In genomic region chr12:64090047-64090446, GRCh38 we compare ENCODE assay signal across 26 cellular contexts.
DNase-seq lines count a peak whose midpoint lies in the region; ATAC-seq and TF ChIP-seq lines count a peak whose summit lies in the region.
"Had no signal": no experiment of that assay in that cellular context is flagged by ENCODE, and none has a peak within 500 bp of the region (broad histone marks: within the 10 kb centered on the region; RNA-seq: fewer than 3 reads in every experiment).

No MANE protein-coding gene starts in this region.

- POLR2A ChIA-PET in PC-9 (lab: Charles Lee; ENCODE audit: unreplicated experiment) = no interaction called here

- DNase-seq in Ammon's horn (ENCODE audit: low spot score) = peak; percentile 35
- DNase-seq in PC-9 = no peak
- no peak for DNase-seq in heart left ventricle
- DNase-seq in osteoblast (ENCODE audit: insufficient read length, low spot score, missing footprints) = no peak
- DNase-seq in activated T-cell treated with anti-CD3 and anti-CD28 coated beads, Interleukin-2, amount 50 U/mL, for 24 hours = no peak
- no peak for DNase-seq in NCI-H748 treated with DMSO at 0.1 percent for 48 hours (lab: John Stamatoyannopoulos, UW)
- DNase-seq in NK-92 (lab: John Stamatoyannopoulos, UW; ENCODE audit: unreplicated experiment) = no peak
- DNase-seq: activated T-cell treated with anti-CD3 and anti-CD28 coated beads, Interleukin-2, amount 50 U/mL, for 1 hour; Calu3; DND-41; H9; naive thymus-derived CD4-positive, alpha-beta T cell; NCI-H1092 treated with DMSO at 0.1 percent for 48 hours; NCI-H1930; NCI-H69; occipital lobe; SJCRH30; spleen; stimulated activated CD4-positive, alpha-beta T cell treated with anti-CD3 and anti-CD28 coated beads, Interleukin-4, amount 100 ng/mL, for 1 hour; stimulated activated naive CD8-positive, alpha-beta T cell treated with anti-CD3 and anti-CD28 coated beads, Interleukin-15, Interleukin-2, amounts not matched to agents 100 U/mL and 50 U/mL, for 24 hours had no signal

- H3K79me2 ChIP-seq in PC-9 (ENCODE audit: low read depth) = peaks cover 18% of the 10 kb centered on the region; the same call in 1 of the 2 replicates
- H3K79me2 ChIP-seq in osteoblast (ENCODE audit: insufficient read depth, low read length) = no peaks in the 10 kb centered on the region

- TF ChIP-seq CTCF in PC-9 (conservative IDR thresholded peaks at IDR 0.05) (no peak), heart left ventricle (IDR thresholded peaks at IDR 0.05) (no peak), osteoblast (IDR thresholded peaks at IDR 0.05; ENCODE audit: extremely low read depth, low read depth, low read length) (no peak)

- H3F3A ChIP-seq in PC-9 (ENCODE audit: insufficient read depth, low read depth) = peaks cover 34% of the 10 kb centered on the region

- no peak overlapping the region for H2AFZ ChIP-seq in PC-9
- H2AFZ ChIP-seq in osteoblast (ENCODE audit: low read length) = no peak overlapping the region

- no peak overlapping the region for H3K4me3 Mint-ChIP-seq in activated T-cell treated with anti-CD3 and anti-CD28 coated beads, Interleukin-2, amount 50 U/mL, for 24 hours
- H3K4me3 Mint-ChIP-seq: H9; naive thymus-derived CD4-positive, alpha-beta T cell had no signal

- H3K27ac ChIP-seq in PC-9 = peak overlapping the region; percentile 89
- H3K27ac ChIP-seq in heart left ventricle = peak overlapping the region in 11 of 12 donors; percentile 6 to 88 (median 82)
- peak overlapping the region; percentile 89 for H3K27ac ChIP-seq in osteoblast (ENCODE audit: low read depth, low read length)
- H3K27ac ChIP-seq: C4-2B, coronary artery, HL-60 had no signal

- H3K9me2 ChIP-seq in PC-9 (ENCODE audit: insufficient read depth) = no peaks in the 10 kb centered on the region

- H3K27me3 ChIP-seq in PC-9 (ENCODE audit: insufficient read depth, low read depth) (no peaks in the 10 kb centered on the region), heart left ventricle (no peaks in the 10 kb centered on the region), osteoblast (ENCODE audit: insufficient read depth, low read length) (no peaks in the 10 kb centered on the region)
- H3K27me3 ChIP-seq: SJCRH30, spleen had no signal

- CTCF ChIA-PET in PC-9 (lab: Charles Lee) = no interaction called here

- intact Hi-C loops in PC-9 (cut with micrococcal nuclease; ENCODE audit: unreplicated experiment) (no loop called here), heart left ventricle (cut with DNase I) (loop anchor here in 4 of 10 donors (5.0 to 10.0 kb wide), 2 partner anchors 245 to 248 kb away; partner anchors contain the start of gene SRGAP1 (in 4 of the 4))

- H3K9me3 ChIP-seq in PC-9 (ENCODE audit: insufficient read depth, low read depth) (no peaks in the 10 kb centered on the region), heart left ventricle (no peaks in the 10 kb centered on the region), osteoblast (ENCODE audit: low read depth, low read length) (no peaks in the 10 kb centered on the region)
- H3K9me3 ChIP-seq: SJCRH30, spleen had no signal

- no peak for TF ChIP-seq POLR2A in heart left ventricle (IDR thresholded peaks at IDR 0.05)

- no TSS peak for BruUV-seq in PC-9 (replicated peaks; lab: Mats Ljungman, UMichigan)

- H3K9me3 Mint-ChIP-seq in activated T-cell treated with anti-CD3 and anti-CD28 coated beads, Interleukin-2, amount 50 U/mL, for 24 hours = no peaks in the 10 kb centered on the region
- H3K9me3 Mint-ChIP-seq: H9; naive thymus-derived CD4-positive, alpha-beta T cell had no signal

- ATAC-seq in heart left ventricle = peak; percentile 45 to 72 (median 68)
- ATAC-seq in HG02623 (IDR thresholded peaks at IDR 0.05; ENCODE audit: unreplicated experiment) = no peak
- ATAC-seq: GM12878; HepG2; naive thymus-derived CD4-positive, alpha-beta T cell; stimulated activated naive CD8-positive, alpha-beta T cell treated with anti-CD3 and anti-CD28 coated beads, Interleukin-15, Interleukin-2, amounts not matched to agents 100 U/mL and 50 U/mL, for 24 hours had no signal

- H3K4me1 Mint-ChIP-seq in activated T-cell treated with anti-CD3 and anti-CD28 coated beads, Interleukin-2, amount 50 U/mL, for 24 hours (ENCODE audit: low read depth) = no peaks in the 10 kb centered on the region

- H3K4me2 ChIP-seq in PC-9 (peak overlapping the region; percentile 67), osteoblast (ENCODE audit: insufficient read depth, low read length) (no peak overlapping the region)

- H3K4me1 ChIP-seq in PC-9 (replicated peaks; ENCODE audit: insufficient read depth) (peaks cover 40% of the 10 kb centered on the region), heart left ventricle (peaks cover 0 to 35% (median 25%) of the 10 kb centered on the region in 12 donors), osteoblast (ENCODE audit: insufficient read depth, low read length) (peaks cover 22% of the 10 kb centered on the region)

- 75 to 88% (median 80%) methylated on average over 1 of the region's 1 CpG for WGBS in heart left ventricle, 4 donors

- peaks cover 12% of the 10 kb centered on the region for H3K27me3 Mint-ChIP-seq in activated T-cell treated with anti-CD3 and anti-CD28 coated beads, Interleukin-2, amount 50 U/mL, for 24 hours

- H3K4me3 ChIP-seq in PC-9 (no peak overlapping the region), heart left ventricle (no peak overlapping the region), osteoblast (ENCODE audit: insufficient read depth, low read length) (no peak overlapping the region)
- H3K4me3 ChIP-seq: coronary artery, GM12878, SJCRH30, spleen had no signal

- no peak overlapping the region for H3K27ac Mint-ChIP-seq in activated T-cell treated with anti-CD3 and anti-CD28 coated beads, Interleukin-2, amount 50 U/mL, for 24 hours
- H3K27ac Mint-ChIP-seq: naive thymus-derived CD4-positive, alpha-beta T cell had no signal

- H3K36me3 ChIP-seq in PC-9 (ENCODE audit: low read depth) (peaks cover 35% of the 10 kb centered on the region), heart left ventricle (no peaks in the 10 kb centered on the region), osteoblast (ENCODE audit: insufficient read depth, low read length) (peaks cover 8% of the 10 kb centered on the region)
- H3K36me3 ChIP-seq: spleen had no signal

- H4K20me1 ChIP-seq in PC-9 (ENCODE audit: insufficient read depth) (no peaks in the 10 kb centered on the region), osteoblast (ENCODE audit: insufficient read depth, low read length) (no peaks in the 10 kb centered on the region)

- H3K36me3 Mint-ChIP-seq in activated T-cell treated with anti-CD3 and anti-CD28 coated beads, Interleukin-2, amount 50 U/mL, for 24 hours (ENCODE audit: low read depth) = no peaks in the 10 kb centered on the region
- H3K36me3 Mint-ChIP-seq: naive thymus-derived CD4-positive, alpha-beta T cell had no signal
